Comparison of ENCODE assay signal across 8 cellular contexts in genomic region chr1:12594966-12595838, GRCh38. TPM values are rescaled to one million over a fixed set of nuclear protein-coding genes. Genes with fewer than 3 reads are reported as not detected.
DNase-seq lines count a peak whose midpoint lies in the region; ATAC-seq and TF ChIP-seq lines count a peak whose summit lies in the region.

No MANE protein-coding gene starts in this region.

- peak overlapping the region; percentile 52 for H3K4me3 Mint-ChIP-seq in activated CD4-positive, alpha-beta memory T cell treated with anti-CD3 and anti-CD28 coated beads for 36 hours
- no peak overlapping the region for H3K4me3 Mint-ChIP-seq in activated CD4-positive, alpha-beta memory T cell treated with anti-CD3 and anti-CD28 coated beads, Interleukin-2, amount 10 ng/mL, durations not matched to agents 7 days and 5 days
- H3K4me3 Mint-ChIP-seq in activated T-cell treated with anti-CD3 and anti-CD28 coated beads, Interleukin-2, amount 50 U/mL, for 4 hours, result peak overlapping the region; percentile 76
- H3K4me3 Mint-ChIP-seq in naive B cell, result peak overlapping the region; percentile 82 to 93 (median 88)

- H3K27me3 ChIP-seq in upper lobe of right lung, result no peaks in the 10 kb centered on the region

- peak; percentile 52 for DNase-seq in activated CD4-positive, alpha-beta memory T cell treated with anti-CD3 and anti-CD28 coated beads for 36 hours
- no peak for DNase-seq in activated CD4-positive, alpha-beta memory T cell treated with anti-CD3 and anti-CD28 coated beads, Interleukin-2, amount 10 ng/mL, durations not matched to agents 7 days and 5 days
- no peak for DNase-seq in activated T-cell treated with anti-CD3 and anti-CD28 coated beads, Interleukin-2, amount 50 U/mL, for 4 hours
- peak; percentile 90 for DNase-seq in fibroblast of the aortic adventitia (ENCODE audit: low read depth)
- DNase-seq in naive B cell, result peak; percentile 35
- peak; percentile 87 for DNase-seq in upper lobe of right lung
- no peak for DNase-seq in UCSD-AML1 (lab: John Stamatoyannopoulos, UW; ENCODE audit: unreplicated experiment)

- H3K4me1 Mint-ChIP-seq in activated CD4-positive, alpha-beta memory T cell treated with anti-CD3 and anti-CD28 coated beads for 36 hours (ENCODE audit: low read depth), result peaks cover 28% of the 10 kb centered on the region
- peaks cover 14% of the 10 kb centered on the region for H3K4me1 Mint-ChIP-seq in activated CD4-positive, alpha-beta memory T cell treated with anti-CD3 and anti-CD28 coated beads, Interleukin-2, amount 10 ng/mL, durations not matched to agents 7 days and 5 days
- H3K4me1 Mint-ChIP-seq in activated T-cell treated with anti-CD3 and anti-CD28 coated beads, Interleukin-2, amount 50 U/mL, for 4 hours (ENCODE audit: low read depth), result peaks cover 38% of the 10 kb centered on the region
- H3K4me1 Mint-ChIP-seq in naive B cell, result peaks cover 17 to 27% (median 22%) of the 10 kb centered on the region in 3 donors

- H3K4me1 ChIP-seq in upper lobe of right lung, result peaks cover 86% of the 10 kb centered on the region

- no peaks in the 10 kb centered on the region for H3K9me3 Mint-ChIP-seq in activated CD4-positive, alpha-beta memory T cell treated with anti-CD3 and anti-CD28 coated beads for 36 hours
- no peaks in the 10 kb centered on the region for H3K9me3 Mint-ChIP-seq in activated CD4-positive, alpha-beta memory T cell treated with anti-CD3 and anti-CD28 coated beads, Interleukin-2, amount 10 ng/mL, durations not matched to agents 7 days and 5 days
- no peaks in the 10 kb centered on the region for H3K9me3 Mint-ChIP-seq in activated T-cell treated with anti-CD3 and anti-CD28 coated beads, Interleukin-2, amount 50 U/mL, for 4 hours
- no peaks in the 10 kb centered on the region for H3K9me3 Mint-ChIP-seq in naive B cell

- H3K36me3 ChIP-seq in upper lobe of right lung, result no peaks in the 10 kb centered on the region

- no peak for TF ChIP-seq CTCF in fibroblast of the aortic adventitia (IDR thresholded peaks at IDR 0.05; ENCODE audit: insufficient read depth, low read length)
- TF ChIP-seq CTCF in upper lobe of right lung (IDR thresholded peaks at IDR 0.05), result no peak

- H3K36me3 Mint-ChIP-seq in activated CD4-positive, alpha-beta memory T cell treated with anti-CD3 and anti-CD28 coated beads for 36 hours, result peaks cover 1% of the 10 kb centered on the region
- no peaks in the 10 kb centered on the region for H3K36me3 Mint-ChIP-seq in activated CD4-positive, alpha-beta memory T cell treated with anti-CD3 and anti-CD28 coated beads, Interleukin-2, amount 10 ng/mL, durations not matched to agents 7 days and 5 days (ENCODE audit: low read depth)
- H3K36me3 Mint-ChIP-seq in activated T-cell treated with anti-CD3 and anti-CD28 coated beads, Interleukin-2, amount 50 U/mL, for 4 hours (ENCODE audit: insufficient read depth), result peaks cover 4% of the 10 kb centered on the region
- H3K36me3 Mint-ChIP-seq in naive B cell, result no peaks in the 10 kb centered on the region

- H3K27ac Mint-ChIP-seq in activated CD4-positive, alpha-beta memory T cell treated with anti-CD3 and anti-CD28 coated beads for 36 hours, result no peak overlapping the region
- H3K27ac Mint-ChIP-seq in activated CD4-positive, alpha-beta memory T cell treated with anti-CD3 and anti-CD28 coated beads, Interleukin-2, amount 10 ng/mL, durations not matched to agents 7 days and 5 days, result no peak overlapping the region
- H3K27ac Mint-ChIP-seq in naive B cell, result peak overlapping the region in 5 of 6 donors; percentile 41 to 92 (median 58)

- peak; percentile 69 to 80 for ATAC-seq in activated T-cell treated with anti-CD3 and anti-CD28 coated beads, Interleukin-2, amount 50 U/mL, for 4 hours
- ATAC-seq in naive B cell (ENCODE audit: low read depth in 2 of 2) (peak; percentile 68 to 73), upper lobe of right lung (peak; percentile 61), HG03280 (IDR thresholded peaks at IDR 0.05; ENCODE audit: unreplicated experiment) (no peak)

- H3K4me3 ChIP-seq in fibroblast of the aortic adventitia (ENCODE audit: low read depth, low read length) (peak overlapping the region; percentile 59), upper lobe of right lung (peak overlapping the region; percentile 43)

- POLR2A ChIA-PET in activated CD4-positive, alpha-beta memory T cell treated with anti-CD3 and anti-CD28 coated beads for 36 hours (lab: Charles Lee), result no interaction called here
- POLR2A ChIA-PET in activated CD4-positive, alpha-beta memory T cell treated with anti-CD3 and anti-CD28 coated beads, Interleukin-2, amount 10 ng/mL, durations not matched to agents 7 days and 5 days (lab: Charles Lee), result interaction anchor here (1.0 to 1.2 kb wide), 2 partner anchors 9 to 24 kb away, joined by 3 to 5 read pairs; no protein-coding TSS in a partner anchor

- intact Hi-C loops in activated CD4-positive, alpha-beta memory T cell treated with anti-CD3 and anti-CD28 coated beads for 36 hours (cut with micrococcal nuclease), result no loop called here
- intact Hi-C loops in upper lobe of right lung (cut with DNase I), result no loop called here

- CTCF ChIA-PET in activated CD4-positive, alpha-beta memory T cell treated with anti-CD3 and anti-CD28 coated beads for 36 hours (lab: Charles Lee), result interaction anchor here (0.6 to 1.8 kb wide), 4 partner anchors 20 to 193 kb away, joined by 3 to 5 read pairs (median 4); no protein-coding TSS in a partner anchor
- CTCF ChIA-PET in activated CD4-positive, alpha-beta memory T cell treated with anti-CD3 and anti-CD28 coated beads, Interleukin-2, amount 10 ng/mL, durations not matched to agents 7 days and 5 days (lab: Charles Lee), result interaction anchor here (0.5 kb wide), 1 partner anchor 282 kb away, joined by 4 read pairs; no protein-coding TSS in a partner anchor

- H3K9me3 ChIP-seq in upper lobe of right lung, result no peaks in the 10 kb centered on the region

- peak overlapping the region; percentile 85 for H3K27ac ChIP-seq in upper lobe of right lung

- H3K27me3 Mint-ChIP-seq in activated CD4-positive, alpha-beta memory T cell treated with anti-CD3 and anti-CD28 coated beads for 36 hours, result no peaks in the 10 kb centered on the region
- H3K27me3 Mint-ChIP-seq in activated CD4-positive, alpha-beta memory T cell treated with anti-CD3 and anti-CD28 coated beads, Interleukin-2, amount 10 ng/mL, durations not matched to agents 7 days and 5 days, result peaks cover 16% of the 10 kb centered on the region
- H3K27me3 Mint-ChIP-seq in activated T-cell treated with anti-CD3 and anti-CD28 coated beads, Interleukin-2, amount 50 U/mL, for 4 hours (ENCODE audit: low read depth), result no peaks in the 10 kb centered on the region
- H3K27me3 Mint-ChIP-seq in naive B cell, result peaks cover 4 to 32% (median 30%) of the 10 kb centered on the region in 3 donors

RNA-seq across cellular contexts. Expression of gene DHRS3, which starts 22.8 kb away (rescaled TPM):
- total RNA-seq in activated CD4-positive, alpha-beta memory T cell treated with anti-CD3 and anti-CD28 coated beads for 36 hours, result 10 to 100 TPM; 57.6 to 58.8 TPM
- total RNA-seq in activated CD4-positive, alpha-beta memory T cell treated with anti-CD3 and anti-CD28 coated beads, Interleukin-2, amount 10 ng/mL, durations not matched to agents 7 days and 5 days, result 10 to 100 TPM; 30.1 to 32.5 TPM
- 10 to 100 TPM; 60.4 to 72.6 (median 69.9) TPM for total RNA-seq in activated T-cell treated with anti-CD3 and anti-CD28 coated beads, Interleukin-2, amount 50 U/mL, for 4 hours
- total RNA-seq in fibroblast of the aortic adventitia (ENCODE audit: low replicate concordance) (64.4 and 114 TPM in 2 replicates), upper lobe of right lung (106 TPM)
- 1 to 10 TPM in 2 of 6 donors, under 1 TPM in 3, not detected in 1; 0.21 to 1.9 (median 0.47) TPM for polyA plus RNA-seq in naive B cell (ENCODE audit: low read depth in 6 of 6)

RNA-seq across cellular contexts. Expression of gene AADACL4, which starts 48.7 kb away (rescaled TPM):
- not detected for total RNA-seq in activated CD4-positive, alpha-beta memory T cell treated with anti-CD3 and anti-CD28 coated beads for 36 hours
- not detected for total RNA-seq in activated CD4-positive, alpha-beta memory T cell treated with anti-CD3 and anti-CD28 coated beads, Interleukin-2, amount 10 ng/mL, durations not matched to agents 7 days and 5 days
- not detected for total RNA-seq in activated T-cell treated with anti-CD3 and anti-CD28 coated beads, Interleukin-2, amount 50 U/mL, for 4 hours
- total RNA-seq in fibroblast of the aortic adventitia (ENCODE audit: low replicate concordance) (not detected in 2 replicates), upper lobe of right lung (not detected)
- polyA plus RNA-seq in naive B cell (ENCODE audit: low read depth in 6 of 6), result not detected

Comparison
In these comparisons a context has a peak if more than half of its experiments do, and no peak if none do; other contexts are left out.
1. DNase-seq: peak in activated CD4-positive, alpha-beta memory T cell treated with anti-CD3 and anti-CD28 coated beads for 36 hours (single experiment), fibroblast of the aortic adventitia (single experiment), naive B cell (single experiment) and upper lobe of right lung (single experiment); none in activated CD4-positive, alpha-beta memory T cell treated with anti-CD3 and anti-CD28 coated beads, Interleukin-2, amount 10 ng/mL, durations not matched to agents 7 days and 5 days (single experiment), activated T-cell treated with anti-CD3 and anti-CD28 coated beads, Interleukin-2, amount 50 U/mL, for 4 hours (single experiment) and UCSD-AML1 (single experiment).
2. H3K27ac Mint-ChIP-seq: peak in naive B cell (5 of 6); none in activated CD4-positive, alpha-beta memory T cell treated with anti-CD3 and anti-CD28 coated beads for 36 hours (single experiment) and activated CD4-positive, alpha-beta memory T cell treated with anti-CD3 and anti-CD28 coated beads, Interleukin-2, amount 10 ng/mL, durations not matched to agents 7 days and 5 days (single experiment).